Comparison of ENCODE assay signal across 16 cellular contexts in the genomic region with DNA sequence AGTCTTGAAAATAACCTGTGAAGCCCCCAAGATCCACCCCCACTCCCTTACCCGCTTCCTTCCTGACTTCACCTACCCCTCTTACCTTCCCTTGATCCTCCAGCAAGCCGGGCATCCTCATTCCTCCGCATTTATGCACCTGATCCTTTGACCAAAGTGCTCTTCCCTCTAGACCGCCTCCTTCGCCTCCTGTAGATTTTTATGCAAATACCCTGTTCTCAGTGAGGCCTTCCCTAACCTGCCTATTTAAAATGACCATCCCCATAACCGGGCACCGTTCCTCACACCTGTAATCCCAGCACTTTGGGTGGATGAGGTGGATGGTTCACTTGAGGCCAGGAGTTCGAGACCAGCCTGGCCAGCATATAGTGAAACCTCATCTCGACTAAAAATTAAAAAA. TPM values are rescaled to one million over a fixed set of nuclear protein-coding genes. Genes with fewer than 3 reads are reported as not detected.
DNase-seq lines count a peak whose midpoint lies in the region; ATAC-seq, FAIRE-seq and TF ChIP-seq lines count a peak whose summit lies in the region.
"Had no signal": no experiment of that assay in that cellular context is flagged by ENCODE, and none has a peak within 500 bp of the region (broad histone marks: within the 10 kb centered on the region; RNA-seq: fewer than 3 reads in every experiment).

No MANE protein-coding gene starts in this region.

- peak overlapping the region; percentile 39; the same call in 2 of the 3 replicates for H3K27ac ChIP-seq in K562 (ENCODE audit: extremely low read depth, low read depth, low read length)
- no peak overlapping the region for H3K27ac ChIP-seq in effector memory CD4-positive, alpha-beta T cell (ENCODE audit: insufficient read depth, low read length, poor library complexity, severe bottlenecking)
- H3K27ac ChIP-seq: SK-N-MC had no signal

- no peaks in the 10 kb centered on the region for H3K9me3 Mint-ChIP-seq in activated CD4-positive, alpha-beta T cell treated with anti-CD3 and anti-CD28 coated beads, Interleukin-2, amount 10 ng/mL, durations not matched to agents 24 days and 14 days
- H3K9me3 Mint-ChIP-seq in nephron progenitor cell, result no peaks in the 10 kb centered on the region

- peaks cover 26% of the 10 kb centered on the region for H3K4me1 Mint-ChIP-seq in activated CD4-positive, alpha-beta T cell treated with anti-CD3 and anti-CD28 coated beads, Interleukin-2, amount 10 ng/mL, durations not matched to agents 24 days and 14 days
- peaks cover 12% of the 10 kb centered on the region for H3K4me1 Mint-ChIP-seq in nephron progenitor cell

- peaks cover 29 to 44% of the 10 kb centered on the region in 2 experiments for H3K4me1 ChIP-seq in K562 (replicated peaks in 1 of 2; ENCODE audit: control insufficient read depth in 2 of 2, insufficient read depth in 2 of 2, low read length in 2 of 2)
- peaks cover 14% of the 10 kb centered on the region for H3K4me1 ChIP-seq in effector memory CD4-positive, alpha-beta T cell (ENCODE audit: control insufficient read depth, insufficient read depth, low read length, poor library complexity, severe bottlenecking)

- intact Hi-C loops in activated CD4-positive, alpha-beta T cell treated with anti-CD3 and anti-CD28 coated beads, Interleukin-2, amount 10 ng/mL, durations not matched to agents 24 days and 14 days (cut with micrococcal nuclease), result loop anchor here (1.0 to 5.0 kb wide), 4 partner anchors 17 to 394 kb away; a partner anchor contains a TSS
- intact Hi-C loops in K562 (cut with micrococcal nuclease), result loop anchor here (2.0 kb wide), 1 partner anchor 17 kb away; a partner anchor contains a TSS

- DNase-seq in activated CD4-positive, alpha-beta T cell treated with anti-CD3 and anti-CD28 coated beads, Interleukin-2, amount 10 ng/mL, durations not matched to agents 24 days and 14 days, result no peak
- DNase-seq in activated CD4-positive, alpha-beta T cell treated with anti-CD3 and anti-CD28 coated beads, Interleukin-2, amount 50 U/mL, for 1 hour, result no peak
- DNase-seq in H7 (peak; percentile 59), K562 (ENCODE audit: extremely low read depth in 1 of 4, low spot score in 3 of 4) (no peak), nephron progenitor cell (no peak), NCI-H524 (lab: John Stamatoyannopoulos, UW) (no peak), GM12892 (ENCODE audit: insufficient read length) (no peak)
- DNase-seq in effector memory CD4-positive, alpha-beta T cell, result no peak
- DNase-seq: glutamatergic neuron, NCI-H146, NCI-H446, substantia nigra had no signal

- H3K27ac Mint-ChIP-seq in activated CD4-positive, alpha-beta T cell treated with anti-CD3 and anti-CD28 coated beads, Interleukin-2, amount 10 ng/mL, durations not matched to agents 24 days and 14 days, result peak overlapping the region; percentile 68
- H3K27ac Mint-ChIP-seq in nephron progenitor cell, result no peak overlapping the region

- no peak for TF ChIP-seq RAD21 in K562 (CRISPR knock-in tag; conservative IDR thresholded peaks at IDR 0.05 in 1 of 2, IDR thresholded peaks at IDR 0.05 in 1 of 2)

- BruUV-seq in K562 (replicated peaks; lab: Mats Ljungman, UMichigan), result no TSS peak

- H3K9me1 ChIP-seq in K562 (ENCODE audit: control insufficient read depth, insufficient read depth, low read length), result no peaks in the 10 kb centered on the region

- H3K4me3 Mint-ChIP-seq in activated CD4-positive, alpha-beta T cell treated with anti-CD3 and anti-CD28 coated beads, Interleukin-2, amount 10 ng/mL, durations not matched to agents 24 days and 14 days, result peak overlapping the region; percentile 50
- H3K4me3 Mint-ChIP-seq in nephron progenitor cell, result peak overlapping the region; percentile 55

- H3K4me2 ChIP-seq in K562 (ENCODE audit: insufficient read depth, low read length), result peak overlapping the region; percentile 44

- 74% methylated on average over 9 of the region's 9 CpGs for WGBS in K562 (ENCODE audit: insufficient coverage, low coverage, missing lambda C conversion rate)

- CTCF ChIA-PET in K562 (lab: Yijun Ruan, JAX; ENCODE audit: low intra/inter-chr PET ratio), result interaction anchor here (1.1 kb wide), 1 partner anchor 16 kb away, joined by 3 read pairs; no protein-coding TSS in a partner anchor

- H4K20me1 ChIP-seq in K562 (replicated peaks; ENCODE audit: control insufficient read depth, insufficient read depth, low read length), result peaks cover 8% of the 10 kb centered on the region; the same call in 1 of the 2 replicates

- H3K9me3 ChIP-seq in K562 (replicated peaks; ENCODE audit: control insufficient read depth, insufficient read depth, low read depth, low read length), result no peaks in the 10 kb centered on the region
- no peaks in the 10 kb centered on the region for H3K9me3 ChIP-seq in effector memory CD4-positive, alpha-beta T cell (ENCODE audit: control insufficient read depth, low read length)

- no peak for TF ChIP-seq POLR2A in K562 (conservative IDR thresholded peaks at IDR 0.05)
- no peak for TF ChIP-seq POLR2A in GM12892 (IDR thresholded peaks at IDR 0.05; ENCODE audit: low read depth, low read length)

- POLR2A ChIA-PET in K562 (lab: Yijun Ruan, JAX), result interaction anchor here (0.5 to 1.3 kb wide), 3 partner anchors 10 to 553 kb away, joined by 3 read pairs; no protein-coding TSS in a partner anchor

- H3K36me3 Mint-ChIP-seq in activated CD4-positive, alpha-beta T cell treated with anti-CD3 and anti-CD28 coated beads, Interleukin-2, amount 10 ng/mL, durations not matched to agents 24 days and 14 days (ENCODE audit: low read depth), result peaks cover 3% of the 10 kb centered on the region
- H3K36me3 Mint-ChIP-seq in nephron progenitor cell (ENCODE audit: low read depth), result no peaks in the 10 kb centered on the region

- H3K36me3 ChIP-seq in H7 (replicated peaks; ENCODE audit: control insufficient read depth, insufficient read depth, low read length) (no peaks in the 10 kb centered on the region), K562 (ENCODE audit: control insufficient read depth, insufficient read depth, low read length) (peaks cover 6% of the 10 kb centered on the region; the same call in 1 of the 3 replicates)
- no peaks in the 10 kb centered on the region for H3K36me3 ChIP-seq in effector memory CD4-positive, alpha-beta T cell (ENCODE audit: control insufficient read depth, insufficient read depth, low read length)

- TF ChIP-seq CTCF in K562 (IDR thresholded peaks at IDR 0.05 in 2 of 3, conservative IDR thresholded peaks at IDR 0.05 in 1 of 3; ENCODE audit: insufficient read depth in 2 of 3, low read depth in 1 of 3, low read length in 3 of 3) (no peak), nephron progenitor cell (IDR thresholded peaks at IDR 0.05) (no peak)

- H3K9ac ChIP-seq in K562 (ENCODE audit: insufficient read depth in 1 of 2, low read depth in 2 of 2, low read length in 2 of 2), result peak overlapping the region; percentile 6 to 39; a peak in 2 of 4 replicates

- H3K79me2 ChIP-seq in K562 (ENCODE audit: control insufficient read depth, insufficient read depth, low read length), result peaks cover 33% of the 10 kb centered on the region

- ATAC-seq in K562, result no peak

- peaks cover 7% of the 10 kb centered on the region for H3K27me3 Mint-ChIP-seq in activated CD4-positive, alpha-beta T cell treated with anti-CD3 and anti-CD28 coated beads, Interleukin-2, amount 10 ng/mL, durations not matched to agents 24 days and 14 days
- H3K27me3 Mint-ChIP-seq in nephron progenitor cell (ENCODE audit: low read depth, poor library complexity), result peaks cover 35% of the 10 kb centered on the region

- H2AFZ ChIP-seq in K562 (ENCODE audit: low read depth, low read length), result peak overlapping the region; percentile 49

- H3K27me3 ChIP-seq in H7 (ENCODE audit: control insufficient read depth, insufficient read depth, low read length) (peaks cover 14% of the 10 kb centered on the region), K562 (ENCODE audit: control insufficient read depth in 2 of 2, insufficient read depth in 2 of 2, low read length in 2 of 2) (no peaks in the 10 kb centered on the region)
- no peaks in the 10 kb centered on the region for H3K27me3 ChIP-seq in effector memory CD4-positive, alpha-beta T cell (replicated peaks; ENCODE audit: control insufficient read depth, insufficient read depth, low read length, poor library complexity, severe bottlenecking)

- FAIRE-seq in K562 (lab: Jason Lieb, UNC), result no peak
- FAIRE-seq in GM12892 (lab: Jason Lieb, UNC), result no peak
- FAIRE-seq: A204.1, colon, keratinocyte had no signal

- no peak for TF ChIP-seq EP300 in K562 (IDR thresholded peaks at IDR 0.05; ENCODE audit: low read length)

- H3K4me3 ChIP-seq in H7 (ENCODE audit: insufficient read depth, low read depth, low read length) (no peak overlapping the region), K562 (no peak overlapping the region)
- H3K4me3 ChIP-seq in effector memory CD4-positive, alpha-beta T cell (ENCODE audit: insufficient read depth, low read depth, low read length, poor library complexity, severe bottlenecking), result no peak overlapping the region

- in situ Hi-C loops in K562 (cut with MboI), result no loop called here

RNA-seq across cellular contexts. Expression of a gene that starts 1.1 kb away (rescaled TPM):
- 35.1 and 36.1 TPM in 2 replicates for total RNA-seq in activated CD4-positive, alpha-beta T cell treated with anti-CD3 and anti-CD28 coated beads, Interleukin-2, amount 10 ng/mL, durations not matched to agents 24 days and 14 days
- 21.9 and 39.8 TPM in 2 replicates for total RNA-seq in H7 (2014; rRNA removed; shearing (Covaris generic))
- 18.4 and 30.9 TPM in 2 replicates for total RNA-seq in K562 (2011; cell fraction: chromatin; rRNA removed; ENCODE audit: low replicate concordance)
- 52.2 and 53.7 TPM in 2 replicates for total RNA-seq in K562 (2011; cell fraction: nucleolus; rRNA removed)
- 47.9 and 75.6 TPM in 2 replicates for total RNA-seq in K562 (2011; cell fraction: nucleoplasm; rRNA removed)
- total RNA-seq in K562 (2014; rRNA removed), result 97.3 and 100 TPM in 2 replicates
- 62.9 and 72.8 TPM in 2 replicates for total RNA-seq in K562 (2014; rRNA removed; fragmentation: Illumina TruSeq; extraction: Trizol)
- total RNA-seq in K562 (2015; rRNA removed; fragmentation: Illumina TruSeq; extraction: Trizol), result 51.0 and 55.1 TPM in 2 replicates
- 74.0 and 74.4 TPM in 2 replicates for total RNA-seq in K562 (2021)
- 87.6 and 92.4 TPM in 2 replicates for polyA plus RNA-seq in K562 (2011; rRNA removed)
- 66.7 and 98.8 TPM in 2 replicates for polyA plus RNA-seq in K562 (2011; cell fraction: cytosol; rRNA removed)
- polyA plus RNA-seq in K562 (2011; cell fraction: nucleus; rRNA removed), result 32.2 and 37.6 TPM in 2 replicates
- polyA plus RNA-seq in K562 (2012), result 70.5 and 73.8 TPM in 2 replicates
- polyA plus RNA-seq in K562 (2014; fragmentation: Illumina TruSeq; extraction: Trizol), result 53.4 and 59.9 TPM in 2 replicates
- polyA plus RNA-seq in K562 (2014; fragmentation: Nextera tagmentation; extraction: Ambion mirVana), result 10 to 100 TPM in 1 of 2 experiments, 1 to 10 TPM in 1; 6.1 to 11.4 TPM
- polyA plus RNA-seq in K562 (2014; rRNA removed), result 89.2 and 95.7 TPM in 2 replicates
- polyA minus RNA-seq in K562 (2011; rRNA and poly(A)+ RNA removed), result 20.8 and 22.7 TPM in 2 replicates
- 15.7 and 18.1 TPM in 2 replicates for polyA minus RNA-seq in K562 (2011; cell fraction: cytosol; rRNA and poly(A)+ RNA removed)
- 4.0 and 9.8 TPM in 2 replicates for polyA minus RNA-seq in K562 (2011; cell fraction: nucleus; rRNA and poly(A)+ RNA removed)
- polyA plus RNA-seq in GM12892 (2012; ENCODE audit: missing spikeins), result 67.1 TPM

RNA-seq across cellular contexts. Expression of a gene that starts 17.0 kb away (rescaled TPM):
- 16.0 and 19.4 TPM in 2 replicates for total RNA-seq in activated CD4-positive, alpha-beta T cell treated with anti-CD3 and anti-CD28 coated beads, Interleukin-2, amount 10 ng/mL, durations not matched to agents 24 days and 14 days
- 41.3 and 49.7 TPM in 2 replicates for total RNA-seq in H7 (2014; rRNA removed; shearing (Covaris generic))
- total RNA-seq in K562 (2011; cell fraction: chromatin; rRNA removed; ENCODE audit: low replicate concordance), result 20.1 and 37.7 TPM in 2 replicates
- total RNA-seq in K562 (2011; cell fraction: nucleolus; rRNA removed), result 34.2 and 37.6 TPM in 2 replicates
- 23.3 and 27.4 TPM in 2 replicates for total RNA-seq in K562 (2011; cell fraction: nucleoplasm; rRNA removed)
- total RNA-seq in K562 (2014; rRNA removed) (10.2 and 19.9 TPM in 2 replicates), K562 (2014; rRNA removed; fragmentation: Illumina TruSeq; extraction: Trizol) (17.7 and 19.3 TPM in 2 replicates), K562 (2015; rRNA removed; fragmentation: Illumina TruSeq; extraction: Trizol) (16.4 and 17.9 TPM in 2 replicates), K562 (2021) (14.7 and 18.1 TPM in 2 replicates)
- polyA plus RNA-seq in K562 (2011; rRNA removed) (17.3 and 22.0 TPM in 2 replicates), K562 (2014; fragmentation: Illumina TruSeq; extraction: Trizol) (13.1 and 14.9 TPM in 2 replicates), K562 (2014; fragmentation: Nextera tagmentation; extraction: Ambion mirVana) (10 to 100 TPM in 1 of 2 experiments, 1 to 10 TPM in 1; 7.1 to 10.6 TPM), K562 (2014; rRNA removed) (14.3 and 15.3 TPM in 2 replicates)
- 23.6 and 25.5 TPM in 2 replicates for polyA plus RNA-seq in K562 (2011; cell fraction: cytosol; rRNA removed)
- polyA plus RNA-seq in K562 (2011; cell fraction: nucleus; rRNA removed), result 22.9 and 24.1 TPM in 2 replicates
- polyA plus RNA-seq in K562 (2012), result 7.3 and 12.3 TPM in 2 replicates
- polyA minus RNA-seq in K562 (2011; rRNA and poly(A)+ RNA removed), result 21.0 and 27.3 TPM in 2 replicates
- polyA minus RNA-seq in K562 (2011; cell fraction: cytosol; rRNA and poly(A)+ RNA removed), result 19.5 and 19.6 TPM in 2 replicates
- 23.6 and 30.5 TPM in 2 replicates for polyA minus RNA-seq in K562 (2011; cell fraction: nucleus; rRNA and poly(A)+ RNA removed)
- polyA plus RNA-seq in GM12892 (2012; ENCODE audit: missing spikeins), result 11.2 TPM
